28 cellular contexts compared by ENCODE assay signal in the genomic region with DNA sequence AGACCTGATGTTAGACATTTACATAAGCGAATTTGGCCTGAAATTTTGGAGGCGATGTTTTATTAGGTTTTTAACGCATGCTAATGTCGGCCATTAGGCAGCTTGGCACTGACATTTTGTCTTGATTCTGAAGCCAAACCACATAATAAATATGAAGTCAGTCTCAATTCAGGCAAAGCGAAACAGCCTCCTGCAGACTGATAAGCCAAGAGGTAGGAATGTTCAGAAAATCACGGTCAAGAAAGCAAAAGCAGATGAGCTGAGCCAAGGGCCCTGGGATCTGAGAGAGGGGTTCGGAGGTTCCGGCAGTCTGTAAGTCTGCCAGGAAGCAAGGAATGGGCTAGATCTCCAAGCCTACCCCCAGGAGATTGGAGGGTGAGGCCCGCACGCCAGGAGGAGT.
DNase-seq lines count a peak whose midpoint lies in the region; ATAC-seq, FAIRE-seq and TF ChIP-seq lines count a peak whose summit lies in the region.
"Had no signal": no experiment of that assay in that cellular context is flagged by ENCODE, and none has a peak within 500 bp of the region (broad histone marks: within the 10 kb centered on the region; RNA-seq: fewer than 3 reads in every experiment).

No MANE protein-coding gene starts in this region.

- H3K79me2 ChIP-seq in astrocyte (ENCODE audit: insufficient read depth, low read length) = peaks cover 82% of the 10 kb centered on the region
- H3K79me2 ChIP-seq in trophoblast cell (ENCODE audit: control insufficient read depth, insufficient read depth, low read length, poor library complexity) = no peaks in the 10 kb centered on the region

- peaks cover 4% of the 10 kb centered on the region for H3K27me3 Mint-ChIP-seq in astrocyte (ENCODE audit: low read depth, unreplicated experiment)
- H3K27me3 Mint-ChIP-seq: stimulated activated naive CD8-positive, alpha-beta T cell treated with anti-CD3 and anti-CD28 coated beads, Interleukin-15, amount 100 ng/mL, for 72 hours had no signal

- no peaks in the 10 kb centered on the region for H3K36me3 ChIP-seq in astrocyte (ENCODE audit: insufficient read depth, low read length)
- no peaks in the 10 kb centered on the region for H3K36me3 ChIP-seq in trophoblast cell (ENCODE audit: control insufficient read depth in 1 of 2, insufficient read depth in 2 of 2, low read length in 2 of 2)
- H3K36me3 ChIP-seq: BLaER1, uterus had no signal

- peaks cover 4% of the 10 kb centered on the region for H3K4me1 Mint-ChIP-seq in astrocyte (ENCODE audit: low read depth, unreplicated experiment)

- peak overlapping the region; percentile 49 for H3K4me2 ChIP-seq in astrocyte (ENCODE audit: low read length)
- no peak overlapping the region for H3K4me2 ChIP-seq in trophoblast cell (ENCODE audit: low read length)
- H3K4me2 ChIP-seq: BLaER1 had no signal

- peaks cover 51% of the 10 kb centered on the region for H4K20me1 ChIP-seq in astrocyte (ENCODE audit: insufficient read depth, low read length)
- H4K20me1 ChIP-seq: BLaER1 had no signal

- peaks cover 3% of the 10 kb centered on the region for H3K9me3 Mint-ChIP-seq in astrocyte (ENCODE audit: unreplicated experiment)
- H3K9me3 Mint-ChIP-seq: dendritic cell treated with granulocyte-macrophage colony-stimulating factor and Interleukin-4, amounts not matched to agents 40 ng/mL and 50 ng/mL, for 4 days; natural killer cell treated with Interleukin-12 subunit alpha and Interleukin-12 subunit beta and Interleukin-15 and Interleukin-18, amount 100 ng/mL, for 72 hours; stimulated activated naive CD8-positive, alpha-beta T cell treated with anti-CD3 and anti-CD28 coated beads, Interleukin-15, amount 100 ng/mL, for 72 hours had no signal

- H3K23ac ChIP-seq in trophoblast cell (ENCODE audit: low read length) = no peak overlapping the region

- H3K4me3 ChIP-seq in astrocyte (ENCODE audit: insufficient read depth, low read depth, low read length) (no peak overlapping the region), fibroblast of the aortic adventitia (ENCODE audit: low read depth, low read length) (peak overlapping the region; percentile 51), trophoblast cell (ENCODE audit: low read depth, low read length) (no peak overlapping the region)
- H3K4me3 ChIP-seq: BLaER1, psoas muscle, skin epidermis, uterus had no signal

- H2AK5ac ChIP-seq in trophoblast cell (ENCODE audit: low read length) = no peak overlapping the region

- no peak overlapping the region for H3K4me3 Mint-ChIP-seq in astrocyte (ENCODE audit: unreplicated experiment)
- H3K4me3 Mint-ChIP-seq: dendritic cell treated with granulocyte-macrophage colony-stimulating factor and Interleukin-4, amounts not matched to agents 40 ng/mL and 50 ng/mL, for 4 days; natural killer cell treated with Interleukin-12 subunit alpha and Interleukin-12 subunit beta and Interleukin-15 and Interleukin-18, amount 100 ng/mL, for 72 hours; stimulated activated naive CD8-positive, alpha-beta T cell treated with anti-CD3 and anti-CD28 coated beads, Interleukin-15, amount 100 ng/mL, for 72 hours had no signal

- H3K9ac ChIP-seq in astrocyte (ENCODE audit: low read length) = peak overlapping the region; percentile 13
- no peak overlapping the region for H3K9ac ChIP-seq in trophoblast cell (ENCODE audit: low read length)
- H3K9ac ChIP-seq: BLaER1 had no signal

- H2BK12ac ChIP-seq in trophoblast cell (ENCODE audit: low read length) = no peak overlapping the region

- H3K4ac ChIP-seq in trophoblast cell (ENCODE audit: low read depth, low read length) = no peak overlapping the region

- no peaks in the 10 kb centered on the region for H3K9me3 ChIP-seq in astrocyte (ENCODE audit: insufficient read depth, low read depth, low read length)
- H3K9me3 ChIP-seq in trophoblast cell (ENCODE audit: insufficient read depth, low read depth, low read length) = no peaks in the 10 kb centered on the region
- H3K9me3 ChIP-seq: BLaER1, psoas muscle, uterus had no signal

- H3K36me3 Mint-ChIP-seq in astrocyte (ENCODE audit: low read depth, unreplicated experiment) = peaks cover 14% of the 10 kb centered on the region
- H3K36me3 Mint-ChIP-seq: natural killer cell treated with Interleukin-12 subunit alpha and Interleukin-12 subunit beta and Interleukin-15 and Interleukin-18, amount 100 ng/mL, for 72 hours had no signal

- H3K27me3 ChIP-seq in astrocyte (ENCODE audit: insufficient read depth, low read length) (no peaks in the 10 kb centered on the region), trophoblast cell (ENCODE audit: insufficient read depth, low read length) (no peaks in the 10 kb centered on the region)
- H3K27me3 ChIP-seq: BLaER1, uterus had no signal

- no peak overlapping the region for H4K91ac ChIP-seq in trophoblast cell (ENCODE audit: low read depth, low read length)

- H2BK5ac ChIP-seq in trophoblast cell (ENCODE audit: low read depth, low read length, poor library complexity) = no peak overlapping the region

- no peak overlapping the region for H3K27ac Mint-ChIP-seq in astrocyte (ENCODE audit: unreplicated experiment)
- H3K27ac Mint-ChIP-seq: dendritic cell treated with granulocyte-macrophage colony-stimulating factor and Interleukin-4, amounts not matched to agents 40 ng/mL and 50 ng/mL, for 4 days; natural killer cell treated with Interleukin-12 subunit alpha and Interleukin-12 subunit beta and Interleukin-15 and Interleukin-18, amount 100 ng/mL, for 72 hours; stimulated activated naive CD8-positive, alpha-beta T cell treated with anti-CD3 and anti-CD28 coated beads, Interleukin-15, amount 100 ng/mL, for 72 hours had no signal

- H3K4me1 ChIP-seq in astrocyte (ENCODE audit: insufficient read depth, low read length) = peaks cover 11% of the 10 kb centered on the region
- peaks cover 0 to 2% of the 10 kb centered on the region in 2 experiments for H3K4me1 ChIP-seq in trophoblast cell (ENCODE audit: control insufficient read depth in 1 of 2, insufficient read depth in 2 of 2, low read length in 2 of 2)
- H3K4me1 ChIP-seq: psoas muscle, uterus had no signal

- H3K14ac ChIP-seq in trophoblast cell (ENCODE audit: low read length) = no peak overlapping the region

- H2AFZ ChIP-seq in astrocyte (ENCODE audit: low read depth, low read length) (no peak overlapping the region), trophoblast cell (ENCODE audit: insufficient read depth, low read length, poor library complexity) (peak overlapping the region; percentile 50)

- DNase-seq in AG08396 (ENCODE audit: low spot score) (peak; percentile 30), astrocyte (ENCODE audit: low read depth) (peak; percentile 65), fibroblast of the aortic adventitia (ENCODE audit: low read depth) (peak; percentile 89), trophoblast cell (no peak), OCI-M2 (lab: John Stamatoyannopoulos, UW; ENCODE audit: unreplicated experiment) (no peak), caudate nucleus (lab: John Stamatoyannopoulos, UW) (no peak), HUDEP-2 (lab: John Stamatoyannopoulos, UW; ENCODE audit: unreplicated experiment in 76 of 76) (no peak)
- DNase-seq: activated CD4-positive, CD25-positive, alpha-beta regulatory T cell treated with anti-CD3 and anti-CD28 coated beads, Interleukin-2, amount 50 U/mL, for 72 hours; activated naive CD4-positive, alpha-beta T cell treated with anti-CD3 and anti-CD28 coated beads, Interleukin-2, amount 50 U/mL, for 16 hours; activated T-cell treated with anti-CD3 and anti-CD28 coated beads, Interleukin-2, amount 50 U/mL, for 48 hours; hippocampal formation; NCI-H1436; NCI-H2171; NCI-H526 treated with DMSO at 0.1 percent for 48 hours; psoas muscle; stimulated activated CD4-positive, alpha-beta T cell treated with anti-CD3 and anti-CD28 coated beads, Interleukin-4, amount 100 ng/mL, for 1 hour; stimulated activated naive CD8-positive, alpha-beta T cell treated with anti-CD3 and anti-CD28 coated beads, Interleukin-15, amount 100 ng/mL, for 72 hours; T1000; uterus had no signal

- no peak overlapping the region for H3K18ac ChIP-seq in trophoblast cell (ENCODE audit: low read length)

- TF ChIP-seq CTCF in astrocyte (IDR thresholded peaks at IDR 0.05; ENCODE audit: insufficient read depth, low read depth, low read length) (no peak), fibroblast of the aortic adventitia (IDR thresholded peaks at IDR 0.05; ENCODE audit: insufficient read depth, low read length) (peak; percentile 17)

- no CpG with 5 or more reads among the region's 10 CpGs for WGBS in trophoblast cell (ENCODE audit: extremely low coverage, insufficient coverage, insufficient read length)

- no peak overlapping the region for H2BK120ac ChIP-seq in trophoblast cell (ENCODE audit: insufficient read depth, low read length, poor library complexity)

- no peak for ATAC-seq in HG02623 (IDR thresholded peaks at IDR 0.05; ENCODE audit: unreplicated experiment)
- ATAC-seq: HCT116; HepG2; psoas muscle; stimulated activated naive CD8-positive, alpha-beta T cell treated with anti-CD3 and anti-CD28 coated beads, Interleukin-15, amount 100 ng/mL, for 72 hours had no signal

- peaks cover 2% of the 10 kb centered on the region for H3K79me1 ChIP-seq in trophoblast cell (ENCODE audit: low read length)

- H4K12ac ChIP-seq in trophoblast cell (ENCODE audit: low read depth, low read length) = no peak overlapping the region

- FAIRE-seq in astrocyte (lab: Jason Lieb, UNC) = no peak
- FAIRE-seq: A204.1, HepG2, keratinocyte had no signal

- no peak overlapping the region for H4K8ac ChIP-seq in trophoblast cell (ENCODE audit: low read depth, low read length)

- no peak overlapping the region for H3K27ac ChIP-seq in astrocyte (ENCODE audit: low read depth, low read length)
- no peak overlapping the region for H3K27ac ChIP-seq in trophoblast cell (ENCODE audit: low read depth, low read length)
- no peak overlapping the region for H3K27ac ChIP-seq in caudate nucleus (ENCODE audit: low read depth, low read length)
- H3K27ac ChIP-seq: BLaER1, psoas muscle, uterus had no signal

Comparison
In these comparisons a context has a peak if more than half of its experiments do, and no peak if none do; other contexts are left out.
1. DNase-seq: peak in AG08396 (single experiment), astrocyte (single experiment) and fibroblast of the aortic adventitia (single experiment); none in trophoblast cell (0 of 2), OCI-M2 (single experiment), caudate nucleus (0 of 61) and HUDEP-2 (0 of 76).